Comparison of ENCODE assay signal across 22 cellular contexts in genomic region chr19:13064092-13064489, GRCh38. TPM values are rescaled to one million over a fixed set of nuclear protein-coding genes. Genes with fewer than 3 reads are reported as not detected.
A peak's percentile ranks its signal among the peaks of the same experiment; 100 is the strongest.
DNase-seq lines count a peak whose midpoint lies in the region; ATAC-seq and TF ChIP-seq lines count a peak whose summit lies in the region.
"Had no signal": no experiment of that assay in that cellular context is flagged by ENCODE, and none has a peak within 500 bp of the region (broad histone marks: within the 10 kb centered on the region; RNA-seq: fewer than 3 reads in every experiment).

No MANE protein-coding gene starts in this region.

- H3K9me3 ChIP-seq in BLaER1 (no peaks in the 10 kb centered on the region), stomach smooth muscle (ENCODE audit: control insufficient read depth in 2 of 2, low read length in 2 of 2) (no peaks in the 10 kb centered on the region)

- peaks cover 85% of the 10 kb centered on the region for H4K20me1 ChIP-seq in BLaER1

- H3K9ac ChIP-seq in BLaER1 (0 out of 2 replicates have a peak overlapping the region, but pooled peaks have one; percentile 60), stomach smooth muscle (ENCODE audit: low read length in 2 of 2) (peak overlapping the region; percentile 31 to 66)

- peaks cover 19% of the 10 kb centered on the region; the same call in 1 of the 2 replicates for H3K36me3 ChIP-seq in BLaER1
- no peaks in the 10 kb centered on the region for H3K36me3 ChIP-seq in stomach smooth muscle (ENCODE audit: control insufficient read depth in 2 of 2, insufficient read depth in 2 of 2, low read length in 2 of 2)

- H3K4me2 ChIP-seq in BLaER1, result no peak overlapping the region

- H3K4me1 ChIP-seq in BLaER1, result peaks cover 100% of the 10 kb centered on the region
- H3K4me1 ChIP-seq in stomach smooth muscle (ENCODE audit: control insufficient read depth, insufficient read depth, low read length), result peaks cover 98% of the 10 kb centered on the region

- TF ChIP-seq CTCF in dorsolateral prefrontal cortex (IDR thresholded peaks at IDR 0.05 in 54 of 56, conservative IDR thresholded peaks at IDR 0.05 in 2 of 56; ENCODE audit: low read depth in 1 of 56, partially characterized antibody in 56 of 56), result no peak

- H3K27ac ChIP-seq in BLaER1 (no peak overlapping the region), dorsolateral prefrontal cortex (peak overlapping the region; percentile 82 to 100 (median 98)), stomach smooth muscle (ENCODE audit: low read length) (peak overlapping the region; percentile 67)

- H3K4me3 ChIP-seq in BLaER1, result no peak overlapping the region
- peak overlapping the region in 4 of 59 donors; percentile 8 to 34 (median 13) for H3K4me3 ChIP-seq in dorsolateral prefrontal cortex
- H3K4me3 ChIP-seq in stomach smooth muscle (ENCODE audit: low read length in 2 of 2), result peak overlapping the region in 1 of 2 donors; percentile 40
- H3K4me3 ChIP-seq: GM12878 had no signal

- ATAC-seq in HG02852 (IDR thresholded peaks at IDR 0.05; ENCODE audit: unreplicated experiment), result no peak
- ATAC-seq: GM12878, HCT116 had no signal

- H3K27me3 ChIP-seq in BLaER1 (no peaks in the 10 kb centered on the region), dorsolateral prefrontal cortex (no peaks in the 10 kb centered on the region), stomach smooth muscle (ENCODE audit: control insufficient read depth in 1 of 2, insufficient read depth in 2 of 2, low read length in 2 of 2) (no peaks in the 10 kb centered on the region)

- DNase-seq in dorsolateral prefrontal cortex (no peak), medulla oblongata (ENCODE audit: extremely low spot score) (peak; percentile 65), NCI-H1048 (lab: John Stamatoyannopoulos, UW) (no peak), SKM-1 treated with dmso at 0.1 percent for 144 hours (lab: John Stamatoyannopoulos, UW; ENCODE audit: unreplicated experiment) (no peak), NCI-H1105 (lab: John Stamatoyannopoulos, UW) (no peak)
- DNase-seq: activated CD4-positive, alpha-beta T cell treated with anti-CD3 and anti-CD28 coated beads, Interleukin-2, amount 50 U/mL, for 48 hours; activated naive CD4-positive, alpha-beta T cell treated with anti-CD3 and anti-CD28 coated beads, Interleukin-2, amount 10 ng/mL, durations not matched to agents 7 days and 5 days; activated T-cell treated with anti-CD3 and anti-CD28 coated beads, Interleukin-2, amount 50 U/mL, for 24 hours; erythroblast; GF-D8; glutamatergic neuron; KBM-7; MV-4-11; NCI-H2029; NCI-H446; NK-92 treated with Interleukin-12 subunit alpha and Interleukin-12 subunit beta, amount 100 ng/mL, for 24 hours; stimulated activated CD4-positive, alpha-beta T cell treated with anti-CD3 and anti-CD28 coated beads, Interleukin-2, amount 100 ng/mL, for 48 hours had no signal

- intact Hi-C loops in dorsolateral prefrontal cortex (cut with DNase I), result no loop called here

RNA-seq across cellular contexts. Expression of gene LYL1, which starts 38.6 kb away (rescaled TPM):
- total RNA-seq in dorsolateral prefrontal cortex, result 10 to 100 TPM in 2 of 120 experiments, 1 to 10 TPM in 118; 1.0 to 11.8 (median 4.5) TPM

RNA-seq across cellular contexts. Expression of gene TRMT1, which starts 52.4 kb away (rescaled TPM):
- total RNA-seq in dorsolateral prefrontal cortex, result 10 to 100 TPM; 30.6 to 70.9 (median 40.8) TPM

RNA-seq across cellular contexts. Expression of gene NACC1, which starts 54.0 kb away (rescaled TPM):
- 100 to 1,000 TPM in 5 of 120 experiments, 10 to 100 TPM in 115; 54.8 to 122 (median 79.3) TPM for total RNA-seq in dorsolateral prefrontal cortex
